35 cellular contexts compared by ENCODE assay signal in genomic region chr4:144465546-144465945, GRCh38.
"Had no signal": no experiment of that assay in that cellular context is flagged by ENCODE, and none has a peak within 500 bp of the region (broad histone marks: within the 10 kb centered on the region; RNA-seq: fewer than 3 reads in every experiment).

No MANE protein-coding gene starts in this region.

- H3K36me3 ChIP-seq: MG63 had no signal

- H3K9me3 ChIP-seq: MG63 had no signal

- H3K27me3 ChIP-seq: MG63 had no signal

- H3K4me3 ChIP-seq: MG63 had no signal

- DNase-seq: Karpas-422, Kasumi-1, MG63, MM.1S, MV-4-11, NCI-H1048, NCI-H1092, NCI-H1092 treated with DMSO at 0.1 percent for 48 hours, NCI-H1105, NCI-H1105 treated with DMSO at 0.1 percent for 48 hours, NCI-H1417, NCI-H1417 treated with DMSO at 0.1 percent for 48 hours, NCI-H1436, NCI-H1436 treated with DMSO at 0.1 percent for 48 hours, NCI-H146, NCI-H1694, NCI-H1694 treated with DMSO at 0.1 percent for 48 hours, NCI-H187, NCI-H187 treated with DMSO at 0.1 percent for 48 hours, NCI-H1930, NCI-H2029, NCI-H2029 treated with DMSO at 0.1 percent for 48 hours, NCI-H2081, NCI-H2081 treated with DMSO at 0.1 percent for 48 hours, NCI-H2107, NCI-H2171, NCI-H2171 treated with DMSO at 0.1 percent for 48 hours, NCI-H2227 treated with DMSO at 0.1 percent for 48 hours, NCI-H226, NCI-H345, NCI-H446, NCI-H446 treated with DMSO at 0.1 percent for 48 hours, NCI-H510A, NCI-H510A treated with DMSO at 0.1 percent for 48 hours, NCI-H524 had no signal
